14 cellular contexts compared by ENCODE assay signal in genomic region chr6:147195510-147195909, GRCh38. TPM values are rescaled to one million over a fixed set of nuclear protein-coding genes. Genes with fewer than 3 reads are reported as not detected.
A peak's percentile ranks its signal among the peaks of the same experiment; 100 is the strongest.
DNase-seq lines count a peak whose midpoint lies in the region; ATAC-seq and TF ChIP-seq lines count a peak whose summit lies in the region.
"Had no signal": no experiment of that assay in that cellular context is flagged by ENCODE, and none has a peak within 500 bp of the region (broad histone marks: within the 10 kb centered on the region; RNA-seq: fewer than 3 reads in every experiment).

No MANE protein-coding gene starts in this region.

- CTCF ChIA-PET in activated B cell treated with CpG ODN at 0.5 μM for 24 hours (lab: Charles Lee), result no interaction called here

- POLR2A ChIA-PET in activated B cell treated with CpG ODN at 0.5 μM for 24 hours (lab: Charles Lee), result no interaction called here

- H3K4me1 ChIP-seq in neutrophil (ENCODE audit: control insufficient read depth in 1 of 2, insufficient read depth in 1 of 2, low read depth in 1 of 2, low read length in 1 of 2) (peaks cover 58 to 62% of the 10 kb centered on the region in 2 experiments), Peyer's patch (no peaks in the 10 kb centered on the region)
- H3K4me1 ChIP-seq: foreskin keratinocyte had no signal

- TF ChIP-seq CTCF in activated B cell treated with CpG ODN at 0.5 μM for 24 hours (IDR thresholded peaks at IDR 0.05) (no peak), neutrophil (IDR thresholded peaks at IDR 0.05) (no peak), Peyer's patch (IDR thresholded peaks at IDR 0.05) (no peak)

- DNase-seq in activated CD4-positive, CD25-positive, alpha-beta regulatory T cell (lab: John Stamatoyannopoulos, UW), result no peak
- DNase-seq in activated B cell treated with CpG ODN at 0.5 μM for 24 hours (no peak), Peyer's patch (no peak), NCI-H1694 treated with DMSO at 0.1 percent for 48 hours (lab: John Stamatoyannopoulos, UW) (no peak)
- DNase-seq: CD4-positive, alpha-beta memory T cell; foreskin keratinocyte; NCI-H2107; SHP77 treated with DMSO at 0.1 percent for 48 hours; stimulated activated CD4-positive, alpha-beta T cell treated with anti-CD3 and anti-CD28 coated beads, Interleukin-15, amount 100 ng/mL, for 24 hours had no signal

- peak overlapping the region; percentile 27 for H3K27ac Mint-ChIP-seq in activated B cell treated with CpG ODN at 0.5 μM for 24 hours

- H3K27me3 ChIP-seq in neutrophil (no peaks in the 10 kb centered on the region), Peyer's patch (no peaks in the 10 kb centered on the region)
- H3K27me3 ChIP-seq: foreskin keratinocyte had no signal

- H3K4me3 Mint-ChIP-seq in activated B cell treated with CpG ODN at 0.5 μM for 24 hours, result no peak overlapping the region
- H3K4me3 Mint-ChIP-seq: CD4-positive, alpha-beta memory T cell had no signal

- H3K4me3 ChIP-seq in neutrophil (ENCODE audit: low read depth in 1 of 2, low read length in 1 of 2), result peak overlapping the region; percentile 47 to 56
- no peak overlapping the region for H3K4me3 ChIP-seq in Peyer's patch
- H3K4me3 ChIP-seq: thoracic aorta had no signal

- H3K9me3 Mint-ChIP-seq in activated B cell treated with CpG ODN at 0.5 μM for 24 hours, result no peaks in the 10 kb centered on the region
- H3K9me3 Mint-ChIP-seq: CD4-positive, alpha-beta memory T cell had no signal

- no peaks in the 10 kb centered on the region for H3K27me3 Mint-ChIP-seq in activated B cell treated with CpG ODN at 0.5 μM for 24 hours
- H3K27me3 Mint-ChIP-seq: CD4-positive, alpha-beta memory T cell had no signal

- no peaks in the 10 kb centered on the region for H3K9me3 ChIP-seq in neutrophil
- H3K9me3 ChIP-seq in Peyer's patch, result no peaks in the 10 kb centered on the region
- H3K9me3 ChIP-seq: thoracic aorta had no signal

- ATAC-seq in activated CD4-positive, CD25-positive, alpha-beta regulatory T cell treated with anti-CD3 and anti-CD28 coated beads, Interleukin-2, amount 50 U/mL, for 24 hours, result peak; percentile 52 to 55
- ATAC-seq in HG02852 (IDR thresholded peaks at IDR 0.05; ENCODE audit: unreplicated experiment), result peak; percentile 50
- peak; percentile 62 for ATAC-seq in activated B cell treated with CpG ODN at 0.5 μM for 24 hours (ENCODE audit: low read depth)
- ATAC-seq in GM19395 (IDR thresholded peaks at IDR 0.05; ENCODE audit: unreplicated experiment), result no peak

- H3K27ac ChIP-seq in neutrophil (peak overlapping the region; percentile 97), Peyer's patch (no peak overlapping the region)
- H3K27ac ChIP-seq: foreskin keratinocyte, thoracic aorta had no signal

- peaks cover 15% of the 10 kb centered on the region for H3K4me1 Mint-ChIP-seq in activated B cell treated with CpG ODN at 0.5 μM for 24 hours

- intact Hi-C loops in activated B cell treated with CpG ODN at 0.5 μM for 24 hours (cut with micrococcal nuclease), result no loop called here

- no peaks in the 10 kb centered on the region for H3K36me3 Mint-ChIP-seq in activated B cell treated with CpG ODN at 0.5 μM for 24 hours (ENCODE audit: low read depth)
- H3K36me3 Mint-ChIP-seq: CD4-positive, alpha-beta memory T cell had no signal

- H3K36me3 ChIP-seq in neutrophil (no peaks in the 10 kb centered on the region), Peyer's patch (no peaks in the 10 kb centered on the region)
- H3K36me3 ChIP-seq: thoracic aorta had no signal

- no peak for TF ChIP-seq POLR2A in Peyer's patch (IDR thresholded peaks at IDR 0.05)

RNA-seq across cellular contexts. Expression of gene STXBP5, which starts 8.7 kb away (rescaled TPM):
- total RNA-seq in activated B cell treated with CpG ODN at 0.5 μM for 24 hours (19.5 and 22.3 TPM in 2 replicates), Peyer's patch (100 to 1,000 TPM in 1 of 4 donors, 10 to 100 TPM in 3; 78.4 to 115 (median 90.7) TPM)

Comparison
In these comparisons a context has a peak if more than half of its experiments do, and no peak if none do; other contexts are left out.
1. H3K4me3 ChIP-seq: peak in neutrophil (2 of 2); none in Peyer's patch (0 of 4).